ENCODE assay signal across 11 cellular contexts in genomic region chr22:49829044-49829719, GRCh38. TPM values are rescaled to one million over a fixed set of nuclear protein-coding genes. Genes with fewer than 3 reads are reported as not detected.
DNase-seq lines count a peak whose midpoint lies in the region; ATAC-seq, FAIRE-seq and TF ChIP-seq lines count a peak whose summit lies in the region.
"Had no signal": no experiment of that assay in that cellular context is flagged by ENCODE, and none has a peak within 500 bp of the region (broad histone marks: within the 10 kb centered on the region; RNA-seq: fewer than 3 reads in every experiment).

No MANE protein-coding gene starts in this region.

- TF ChIP-seq CTCF in CD14-positive monocyte (IDR thresholded peaks at IDR 0.05) = no peak

- TF ChIP-seq POLR2A in GM12891 (IDR thresholded peaks at IDR 0.05; ENCODE audit: low read depth, low read length) = no peak

- intact Hi-C loops in CD14-positive monocyte (cut with micrococcal nuclease) = no loop called here

- H3K27me3 Mint-ChIP-seq in CD14-positive monocyte (ENCODE audit: low read depth in 3 of 3) (peaks cover 0 to 3% (median 0%) of the 10 kb centered on the region in 3 donors), memory B cell (no peaks in the 10 kb centered on the region)

- H3K4me3 Mint-ChIP-seq in CD14-positive monocyte = peak overlapping the region; percentile 49 to 72
- peak overlapping the region; percentile 62 for H3K4me3 Mint-ChIP-seq in memory B cell

- peak; percentile 86 for FAIRE-seq in GM12891 (lab: Jason Lieb, UNC)
- no peak for FAIRE-seq in GM19239 (lab: Jason Lieb, UNC)

- no peak for ATAC-seq in memory B cell (ENCODE audit: low read depth)

- H3K27ac Mint-ChIP-seq in CD14-positive monocyte = peak overlapping the region in 4 of 7 donors; percentile 35 to 84 (median 62)
- H3K27ac Mint-ChIP-seq in memory B cell = peak overlapping the region; percentile 90

- H3K9me3 Mint-ChIP-seq in CD14-positive monocyte = peaks cover 0 to 4% (median 0%) of the 10 kb centered on the region in 7 donors
- H3K9me3 Mint-ChIP-seq in memory B cell = no peaks in the 10 kb centered on the region

- DNase-seq in CD14-positive monocyte (ENCODE audit: low spot score) (peak; percentile 41), GM12891 (ENCODE audit: insufficient read length, low spot score) (no peak), memory B cell (ENCODE audit: low spot score in 2 of 2) (no peak), GM03348 (ENCODE audit: low spot score) (no peak), GM19239 (ENCODE audit: insufficient read length, low spot score) (no peak), SKM-1 (lab: John Stamatoyannopoulos, UW; ENCODE audit: unreplicated experiment) (no peak)
- peak; percentile 39 to 44 for DNase-seq in activated T-cell treated with anti-CD3 and anti-CD28 coated beads, Interleukin-2, amount 50 U/mL, for 48 hours
- DNase-seq in stimulated activated CD4-positive, alpha-beta T cell treated with anti-CD3 and anti-CD28 coated beads, Interleukin-2, amount 100 ng/mL, for 24 hours = no peak
- DNase-seq: kidney glomerular epithelial cell; SJCRH30; stimulated activated CD4-positive, alpha-beta T cell treated with anti-CD3 and anti-CD28 coated beads, Interleukin-4, amount 100 ng/mL, for 24 hours had no signal

- peaks cover 5 to 11% of the 10 kb centered on the region in 2 donors for H3K36me3 Mint-ChIP-seq in CD14-positive monocyte
- H3K36me3 Mint-ChIP-seq in memory B cell = peaks cover 9% of the 10 kb centered on the region

- H3K4me1 Mint-ChIP-seq in CD14-positive monocyte = peaks cover 36% of the 10 kb centered on the region
- peaks cover 27% of the 10 kb centered on the region for H3K4me1 Mint-ChIP-seq in memory B cell

TF ChIP-seq in GM12891, 5 proteins besides CTCF, POLR2A, EP300 and RAD21:
- no peak for TF ChIP-seq SPI1 (IDR thresholded peaks at IDR 0.05; ENCODE audit: low read depth, low read length)
- no peak for TF ChIP-seq PAX5 (IDR thresholded peaks at IDR 0.05; ENCODE audit: insufficient read depth, low read length, severe bottlenecking)
- no peak for TF ChIP-seq POU2F2 (IDR thresholded peaks at IDR 0.05; ENCODE audit: low read depth, low read length)
- no peak for TF ChIP-seq TAF1 (IDR thresholded peaks at IDR 0.05; ENCODE audit: low read depth, low read length)
- TF ChIP-seq POLR2AphosphoS5 (IDR thresholded peaks at IDR 0.05; ENCODE audit: low read depth, low read length) = no peak

RNA-seq across cellular contexts. Expression of gene BRD1, which starts 1.5 kb away (rescaled TPM):
- polyA plus RNA-seq in CD14-positive monocyte = under 1 TPM; 0.61 to 0.86 TPM
- polyA plus RNA-seq in GM12891 (2012; ENCODE audit: low read depth, missing spikeins) = 11.3 TPM

RNA-seq across cellular contexts. Expression of gene ZBED4, which starts 24.5 kb away (rescaled TPM):
- 1 to 10 TPM; 3.8 to 5.7 TPM for polyA plus RNA-seq in CD14-positive monocyte
- polyA plus RNA-seq in GM12891 (2012; ENCODE audit: low read depth, missing spikeins) = 9.5 TPM

Comparison
In these comparisons a context has a peak if more than half of its experiments do, and no peak if none do; other contexts are left out.
1. DNase-seq: peak in CD14-positive monocyte (single experiment) and activated T-cell treated with anti-CD3 and anti-CD28 coated beads, Interleukin-2, amount 50 U/mL, for 48 hours (2 of 2); none in GM12891 (single experiment), memory B cell (0 of 2), GM03348 (single experiment), GM19239 (single experiment), stimulated activated CD4-positive, alpha-beta T cell treated with anti-CD3 and anti-CD28 coated beads, Interleukin-2, amount 100 ng/mL, for 24 hours (0 of 2) and SKM-1 (single experiment).